Comparison of ENCODE assay signal across 1 cellular context in the genomic region with DNA sequence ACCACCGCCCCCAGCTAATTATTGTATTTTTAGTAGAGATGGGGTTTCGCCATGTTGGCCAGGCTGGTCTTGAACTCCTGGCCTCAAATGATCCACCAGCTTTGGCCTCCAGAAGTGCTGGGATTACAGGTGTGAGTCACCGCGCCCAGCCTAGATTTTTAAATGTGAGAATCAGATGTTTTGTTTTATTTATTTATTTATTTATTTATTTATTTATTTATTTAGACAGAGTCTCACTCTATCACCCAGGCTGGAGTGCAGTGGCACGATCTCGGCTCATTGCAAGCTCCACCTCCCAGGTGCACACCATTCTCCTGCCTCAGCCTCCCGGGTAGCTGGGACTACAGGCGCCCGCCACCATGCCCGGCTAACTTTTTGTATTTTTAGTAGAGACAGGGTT. TPM values are rescaled to one million over a fixed set of nuclear protein-coding genes. Genes with fewer than 3 reads are reported as not detected.
"Had no signal": no experiment of that assay in that cellular context is flagged by ENCODE, and none has a peak within 500 bp of the region (broad histone marks: within the 10 kb centered on the region; RNA-seq: fewer than 3 reads in every experiment).

No MANE protein-coding gene starts in this region.

RNA-seq across cellular contexts. Expression of gene ADAM11, which starts 58.5 kb away (rescaled TPM):
- polyA plus RNA-seq: immature natural killer cell had no signal
